ENCODE assay signal across 13 cellular contexts in genomic region chr13:44734204-44734707, GRCh38.
DNase-seq lines count a peak whose midpoint lies in the region; ATAC-seq and TF ChIP-seq lines count a peak whose summit lies in the region.
"Had no signal": no experiment of that assay in that cellular context is flagged by ENCODE, and none has a peak within 500 bp of the region (broad histone marks: within the 10 kb centered on the region; RNA-seq: fewer than 3 reads in every experiment).

No MANE protein-coding gene starts in this region.

- no peak for TF ChIP-seq CTCF in cardiac fibroblast (IDR thresholded peaks at IDR 0.05; ENCODE audit: low read depth, low read length)

- H2BK12ac ChIP-seq in mesenchymal stem cell (ENCODE audit: low read length in 2 of 2) = no peak overlapping the region

- 97% methylated on average over 1 of the region's 1 CpG for WGBS in mesenchymal stem cell

- H3K9ac ChIP-seq in mesenchymal stem cell (ENCODE audit: low read length) = peak overlapping the region; percentile 5

- H2BK5ac ChIP-seq in mesenchymal stem cell (ENCODE audit: low read depth, low read length, poor library complexity, severe bottlenecking) = no peak overlapping the region

- H3K4me2 ChIP-seq in mesenchymal stem cell (ENCODE audit: low read length, poor library complexity, severe bottlenecking) = no peak overlapping the region

- H3K4ac ChIP-seq in mesenchymal stem cell (ENCODE audit: low read depth in 1 of 2, low read length in 2 of 2) = no peak overlapping the region

- H2AFZ ChIP-seq in mesenchymal stem cell (ENCODE audit: low read depth, low read length) = no peak overlapping the region

- no peaks in the 10 kb centered on the region for H3K27me3 ChIP-seq in mesenchymal stem cell (ENCODE audit: control insufficient read depth in 1 of 2, insufficient read depth in 1 of 2, low read length in 2 of 2)

- no peaks in the 10 kb centered on the region for H3K79me1 ChIP-seq in mesenchymal stem cell (replicated peaks; ENCODE audit: low read length, poor library complexity, severe bottlenecking)

- peak overlapping the region in 1 of 2 experiments; percentile 11 for H3K14ac ChIP-seq in mesenchymal stem cell (ENCODE audit: low read length in 2 of 2)

- no peak overlapping the region for H3K23ac ChIP-seq in mesenchymal stem cell (ENCODE audit: low read length in 2 of 2)

- H4K8ac ChIP-seq in mesenchymal stem cell (ENCODE audit: low read length) = no peak overlapping the region

- H3K4me3 ChIP-seq in cardiac fibroblast (replicated peaks in 1 of 2; ENCODE audit: low read depth in 2 of 2, low read length in 2 of 2) (no peak overlapping the region), mesenchymal stem cell (ENCODE audit: insufficient read depth in 1 of 2, low read depth in 1 of 2, low read length in 2 of 2) (no peak overlapping the region)

- no peak overlapping the region for H2BK120ac ChIP-seq in mesenchymal stem cell (ENCODE audit: low read depth, low read length)

- H3K36me3 ChIP-seq in mesenchymal stem cell (ENCODE audit: control insufficient read depth in 1 of 2, insufficient read depth in 2 of 2, low read depth in 1 of 2, low read length in 2 of 2) = no peaks in the 10 kb centered on the region

- H2AK5ac ChIP-seq in mesenchymal stem cell (ENCODE audit: low read length, severe bottlenecking) = peak overlapping the region; percentile 7

- H4K91ac ChIP-seq in mesenchymal stem cell (ENCODE audit: low read length) = peak overlapping the region; percentile 9

- peak; percentile 91 for DNase-seq in DMS 273 (lab: John Stamatoyannopoulos, UW; ENCODE audit: unreplicated experiment)
- peak; percentile 62 for DNase-seq in NCI-H2171 (lab: John Stamatoyannopoulos, UW)
- peak; percentile 33 to 70 for DNase-seq in cardiac fibroblast (ENCODE audit: low read depth in 2 of 2)
- DNase-seq in mesenchymal stem cell = no peak
- DNase-seq: activated CD8-positive, alpha-beta memory T cell treated with anti-CD3 and anti-CD28 coated beads, Interleukin-2, amount 50 U/mL, for 48 hours; central memory CD4-positive, alpha-beta T cell; T-helper 17 cell had no signal

- ATAC-seq in HG03521 (IDR thresholded peaks at IDR 0.05; ENCODE audit: unreplicated experiment) = no peak
- no peak for ATAC-seq in GM21737 (IDR thresholded peaks at IDR 0.05; ENCODE audit: unreplicated experiment)
- ATAC-seq in GM18861 (IDR thresholded peaks at IDR 0.05; ENCODE audit: unreplicated experiment) = no peak
- ATAC-seq in HG03565 (IDR thresholded peaks at IDR 0.05; ENCODE audit: unreplicated experiment) = no peak
- ATAC-seq: stimulated activated effector memory CD8-positive, alpha-beta T cell treated with anti-CD3 and anti-CD28 coated beads, Interleukin-12 subunit alpha, Interleukin-12 subunit beta, amount 100 ng/mL, for 72 hours; T-helper 17 cell had no signal

- peaks cover 6% of the 10 kb centered on the region for H3K4me1 ChIP-seq in mesenchymal stem cell (ENCODE audit: control insufficient read depth, insufficient read depth, low read depth, low read length)

- no peaks in the 10 kb centered on the region for H3K9me3 ChIP-seq in mesenchymal stem cell (ENCODE audit: control insufficient read depth, low read length)

- H2BK15ac ChIP-seq in mesenchymal stem cell (ENCODE audit: low read depth, poor library complexity, severe bottlenecking) = peak overlapping the region; percentile 49

- no peak overlapping the region for H3K27ac ChIP-seq in mesenchymal stem cell (ENCODE audit: low read length, poor library complexity, severe bottlenecking)
- H3K27ac ChIP-seq: C4-2B had no signal

- H3K18ac ChIP-seq in mesenchymal stem cell (ENCODE audit: low read depth in 1 of 2, low read length in 2 of 2) = peak overlapping the region in 1 of 2 experiments; percentile 50
